ENCODE assay signal across 8 cellular contexts in the genomic region with DNA sequence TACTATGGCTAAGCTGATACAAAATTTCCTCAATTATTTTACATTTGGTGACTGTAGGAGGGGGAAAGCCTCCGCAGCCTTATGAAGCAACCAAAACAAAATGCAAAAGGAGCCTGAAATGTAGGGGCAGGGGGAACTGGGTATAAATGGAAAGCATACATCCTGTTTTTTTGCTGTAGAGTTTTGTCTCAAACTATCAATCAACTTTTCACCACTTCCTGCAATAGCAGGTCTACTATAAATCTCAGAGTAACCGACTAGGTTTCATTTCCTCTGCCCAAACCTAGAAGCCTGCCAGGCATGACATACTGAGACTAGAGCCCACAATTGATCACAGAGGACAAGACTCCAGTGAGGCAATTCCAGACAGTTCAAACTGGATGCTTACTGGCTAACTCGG.
A peak's percentile ranks its signal among the peaks of the same experiment; 100 is the strongest.
DNase-seq lines count a peak whose midpoint lies in the region; ATAC-seq, FAIRE-seq and TF ChIP-seq lines count a peak whose summit lies in the region.

No MANE protein-coding gene starts in this region.

- peaks cover 33% of the 10 kb centered on the region for H3K27me3 Mint-ChIP-seq in activated B cell treated with CpG ODN at 0.5 μM for 24 hours

- DNase-seq in stimulated activated CD4-positive, alpha-beta T cell treated with anti-CD3 and anti-CD28 coated beads, Interleukin-12 subunit alpha, Interleukin-12 subunit beta, amount 100 ng/mL, for 4 hours, result peak; percentile 13
- DNase-seq in stimulated activated CD4-positive, alpha-beta T cell treated with anti-CD3 and anti-CD28 coated beads, Interleukin-2, amount 100 ng/mL, for 48 hours, result no peak
- DNase-seq in activated B cell treated with CpG ODN at 0.5 μM for 24 hours (no peak), small intestine (peak; percentile 23), NCI-H146 treated with DMSO at 0.1 percent for 48 hours (lab: John Stamatoyannopoulos, UW; ENCODE audit: unreplicated experiment) (no peak), SHP77 (lab: John Stamatoyannopoulos, UW) (no peak), NK-92 (lab: John Stamatoyannopoulos, UW; ENCODE audit: unreplicated experiment) (no peak)

- WGBS in small intestine, 3 donors, result 50 to 83% (median 61%) methylated on average over 3 of the region's 3 CpGs

- H3K27me3 ChIP-seq in small intestine (ENCODE audit: control insufficient read depth in 2 of 2, insufficient read depth in 2 of 2, low read length in 2 of 2), result no peaks in the 10 kb centered on the region

- no peaks in the 10 kb centered on the region for H3K36me3 ChIP-seq in small intestine (ENCODE audit: control insufficient read depth in 2 of 2, insufficient read depth in 2 of 2, low read length in 2 of 2)

- peak overlapping the region; percentile 67 for H3K4me3 Mint-ChIP-seq in activated B cell treated with CpG ODN at 0.5 μM for 24 hours

- intact Hi-C loops in activated B cell treated with CpG ODN at 0.5 μM for 24 hours (cut with micrococcal nuclease), result loop anchor here (2.0 to 5.0 kb wide), 8 partner anchors 65 to 675 kb away; a partner anchor contains a TSS

- no peak for FAIRE-seq in small intestine (lab: Jason Lieb, UNC)

- no peaks in the 10 kb centered on the region for H3K9me3 Mint-ChIP-seq in activated B cell treated with CpG ODN at 0.5 μM for 24 hours

- no peak overlapping the region for H3K27ac ChIP-seq in small intestine (ENCODE audit: low read depth in 1 of 2, low read length in 1 of 2)

- peak; percentile 100 for ATAC-seq in HG03175 (IDR thresholded peaks at IDR 0.05; ENCODE audit: unreplicated experiment)
- peak; percentile 99 for ATAC-seq in activated B cell treated with CpG ODN at 0.5 μM for 24 hours (ENCODE audit: low read depth)

- H3K4me1 Mint-ChIP-seq in activated B cell treated with CpG ODN at 0.5 μM for 24 hours, result peaks cover 32% of the 10 kb centered on the region

- TF ChIP-seq CTCF in activated B cell treated with CpG ODN at 0.5 μM for 24 hours (IDR thresholded peaks at IDR 0.05), result no peak

- CTCF ChIA-PET in activated B cell treated with CpG ODN at 0.5 μM for 24 hours (lab: Charles Lee), result no interaction called here

- H3K36me3 Mint-ChIP-seq in activated B cell treated with CpG ODN at 0.5 μM for 24 hours (ENCODE audit: low read depth), result peaks cover 12% of the 10 kb centered on the region

- no peak overlapping the region for H3K27ac Mint-ChIP-seq in activated B cell treated with CpG ODN at 0.5 μM for 24 hours

- no peaks in the 10 kb centered on the region for H3K9me3 ChIP-seq in small intestine (ENCODE audit: control insufficient read depth, low read depth)

- POLR2A ChIA-PET in activated B cell treated with CpG ODN at 0.5 μM for 24 hours (lab: Charles Lee), result no interaction called here

- peaks cover 0 to 2% of the 10 kb centered on the region in 2 donors for H3K4me1 ChIP-seq in small intestine (ENCODE audit: control insufficient read depth in 2 of 2, insufficient read depth in 1 of 2, low read depth in 1 of 2, low read length in 1 of 2)

- no peak overlapping the region for H3K4me3 ChIP-seq in small intestine (ENCODE audit: low read depth in 1 of 2, low read length in 2 of 2)

Comparison
In these comparisons a context has a peak if more than half of its experiments do, and no peak if none do; other contexts are left out.
1. DNase-seq: peak in stimulated activated CD4-positive, alpha-beta T cell treated with anti-CD3 and anti-CD28 coated beads, Interleukin-12 subunit alpha, Interleukin-12 subunit beta, amount 100 ng/mL, for 4 hours (single experiment) and small intestine (single experiment); none in stimulated activated CD4-positive, alpha-beta T cell treated with anti-CD3 and anti-CD28 coated beads, Interleukin-2, amount 100 ng/mL, for 48 hours (0 of 2), activated B cell treated with CpG ODN at 0.5 μM for 24 hours (single experiment), NCI-H146 treated with DMSO at 0.1 percent for 48 hours (single experiment), SHP77 (0 of 2) and NK-92 (single experiment).